Comparison of ENCODE assay signal across 8 cellular contexts in genomic region chr1:6614953-6615785, GRCh38. TPM values are rescaled to one million over a fixed set of nuclear protein-coding genes. Genes with fewer than 3 reads are reported as not detected.
A peak's percentile ranks its signal among the peaks of the same experiment; 100 is the strongest.
DNase-seq lines count a peak whose midpoint lies in the region; ATAC-seq and TF ChIP-seq lines count a peak whose summit lies in the region.

No MANE protein-coding gene starts in this region.

- H4K20me1 ChIP-seq in OCI-LY3 (ENCODE audit: insufficient read depth, low read length) (peaks cover 22% of the 10 kb centered on the region), neural cell (ENCODE audit: insufficient read depth) (peaks cover 8% of the 10 kb centered on the region)

- peaks cover 16% of the 10 kb centered on the region for H3K4me1 ChIP-seq in CD4-positive, CD25-positive, alpha-beta regulatory T cell (ENCODE audit: control insufficient read depth, insufficient read depth, low read length, poor library complexity, severe bottlenecking)
- H3K4me1 ChIP-seq in OCI-LY3 (ENCODE audit: low read length), result peaks cover 5% of the 10 kb centered on the region
- no peaks in the 10 kb centered on the region for H3K4me1 ChIP-seq in effector memory CD4-positive, alpha-beta T cell (ENCODE audit: control insufficient read depth, insufficient read depth, low read length, poor library complexity, severe bottlenecking)

- H3K4me2 ChIP-seq in OCI-LY3 (ENCODE audit: low read length) (peak overlapping the region; percentile 82), neural cell (ENCODE audit: low read length) (peak overlapping the region; percentile 15)

- H3K27ac ChIP-seq in CD4-positive, CD25-positive, alpha-beta regulatory T cell (ENCODE audit: insufficient read depth, low read length, poor library complexity, severe bottlenecking), result peak overlapping the region; percentile 71
- H3K27ac ChIP-seq in OCI-LY3 (ENCODE audit: low read length), result no peak overlapping the region
- no peak overlapping the region for H3K27ac ChIP-seq in effector memory CD4-positive, alpha-beta T cell (ENCODE audit: insufficient read depth, low read length, poor library complexity, severe bottlenecking)
- H3K27ac ChIP-seq in neural cell (ENCODE audit: low read length), result no peak overlapping the region

- H2AFZ ChIP-seq in OCI-LY3 (ENCODE audit: low read depth, low read length) (no peak overlapping the region), neural cell (ENCODE audit: low read depth, low read length) (no peak overlapping the region)

- H3K79me2 ChIP-seq in OCI-LY3 (ENCODE audit: low read length) (peaks cover 37% of the 10 kb centered on the region), neural cell (replicated peaks; ENCODE audit: insufficient read depth, low read length) (peaks cover 19% of the 10 kb centered on the region)

- H3K9me3 ChIP-seq in CD4-positive, CD25-positive, alpha-beta regulatory T cell (ENCODE audit: control insufficient read depth in 2 of 2, low read length in 2 of 2), result no peaks in the 10 kb centered on the region
- H3K9me3 ChIP-seq in OCI-LY3 (ENCODE audit: insufficient read depth, low read length), result no peaks in the 10 kb centered on the region
- no peaks in the 10 kb centered on the region for H3K9me3 ChIP-seq in effector memory CD4-positive, alpha-beta T cell (ENCODE audit: control insufficient read depth, low read length)
- no peaks in the 10 kb centered on the region for H3K9me3 ChIP-seq in neural cell (ENCODE audit: low read length)

- H3K4me3 ChIP-seq in CD4-positive, CD25-positive, alpha-beta regulatory T cell (ENCODE audit: low read depth, low read length), result no peak overlapping the region
- peak overlapping the region; percentile 83 for H3K4me3 ChIP-seq in OCI-LY3 (ENCODE audit: low read length)
- peak overlapping the region; percentile 92 for H3K4me3 ChIP-seq in effector memory CD4-positive, alpha-beta T cell (ENCODE audit: insufficient read depth, low read depth, low read length, poor library complexity, severe bottlenecking)
- H3K4me3 ChIP-seq in neural cell (ENCODE audit: low read length), result peak overlapping the region; percentile 75

- DNase-seq in CD4-positive, CD25-positive, alpha-beta regulatory T cell, result no peak
- no peak for DNase-seq in effector memory CD4-positive, alpha-beta T cell
- DNase-seq in GM20000 (ENCODE audit: low spot score), result no peak

- TF ChIP-seq CTCF in OCI-LY3 (IDR thresholded peaks at IDR 0.05; ENCODE audit: low read depth, low read length), result no peak
- no peak for TF ChIP-seq CTCF in neural cell (IDR thresholded peaks at IDR 0.05; ENCODE audit: poor library complexity, severe bottlenecking)
- TF ChIP-seq CTCF in GM20000 (IDR thresholded peaks at IDR 0.05; ENCODE audit: extremely low read depth, missing control alignments), result no peak

- no peaks in the 10 kb centered on the region for H3K27me3 ChIP-seq in CD4-positive, CD25-positive, alpha-beta regulatory T cell (ENCODE audit: control insufficient read depth, insufficient read depth, low read length)
- no peaks in the 10 kb centered on the region for H3K27me3 ChIP-seq in OCI-LY3 (ENCODE audit: low read depth, low read length)
- H3K27me3 ChIP-seq in effector memory CD4-positive, alpha-beta T cell (replicated peaks; ENCODE audit: control insufficient read depth, insufficient read depth, low read length, poor library complexity, severe bottlenecking), result no peaks in the 10 kb centered on the region
- no peaks in the 10 kb centered on the region for H3K27me3 ChIP-seq in neural cell (ENCODE audit: insufficient read depth, low read depth, low read length)

- H3K9me3 Mint-ChIP-seq in CD4-positive, CD25-positive, alpha-beta regulatory T cell, result no peaks in the 10 kb centered on the region

- H3K9ac ChIP-seq in OCI-LY3 (ENCODE audit: low read length) (peak overlapping the region; percentile 57), neural cell (ENCODE audit: low read length) (peak overlapping the region; percentile 84)

- no peak for ATAC-seq in CD4-positive, CD25-positive, alpha-beta regulatory T cell (ENCODE audit: low read depth in 2 of 2)
- ATAC-seq in HG03378 (IDR thresholded peaks at IDR 0.05; ENCODE audit: unreplicated experiment), result no peak
- no peak for ATAC-seq in HG03342 (IDR thresholded peaks at IDR 0.05; ENCODE audit: unreplicated experiment)
- no peak for ATAC-seq in HG02981 (IDR thresholded peaks at IDR 0.05; ENCODE audit: unreplicated experiment)

- H3K36me3 Mint-ChIP-seq in CD4-positive, CD25-positive, alpha-beta regulatory T cell, result peaks cover 3% of the 10 kb centered on the region

- peaks cover 5% of the 10 kb centered on the region for H3K36me3 ChIP-seq in CD4-positive, CD25-positive, alpha-beta regulatory T cell (ENCODE audit: control insufficient read depth, insufficient read depth, low read length)
- H3K36me3 ChIP-seq in OCI-LY3 (replicated peaks; ENCODE audit: low read depth, low read length), result peaks cover 7% of the 10 kb centered on the region
- H3K36me3 ChIP-seq in effector memory CD4-positive, alpha-beta T cell (ENCODE audit: control insufficient read depth, insufficient read depth, low read length), result peaks cover 5% of the 10 kb centered on the region
- no peaks in the 10 kb centered on the region for H3K36me3 ChIP-seq in neural cell (ENCODE audit: insufficient read depth, low read length)

- peak overlapping the region; percentile 11 to 64 (median 56) for H3K27ac Mint-ChIP-seq in CD4-positive, CD25-positive, alpha-beta regulatory T cell

- H3K4me1 Mint-ChIP-seq in CD4-positive, CD25-positive, alpha-beta regulatory T cell, result peaks cover 0 to 35% (median 23%) of the 10 kb centered on the region in 4 donors

- no peaks in the 10 kb centered on the region for H3K9me2 ChIP-seq in neural cell (ENCODE audit: insufficient read depth, low read length)

- no peak for TF ChIP-seq RAD21 in neural cell (conservative IDR thresholded peaks at IDR 0.05)

- no peaks in the 10 kb centered on the region for H3K27me3 Mint-ChIP-seq in CD4-positive, CD25-positive, alpha-beta regulatory T cell

- H3K4me3 Mint-ChIP-seq in CD4-positive, CD25-positive, alpha-beta regulatory T cell, result peak overlapping the region; percentile 84 to 90 (median 88)

- no peaks in the 10 kb centered on the region for H3F3A ChIP-seq in neural cell (ENCODE audit: insufficient read depth, low read length, poor library complexity, severe bottlenecking)

- no peak for TF ChIP-seq EP300 in neural cell (conservative IDR thresholded peaks at IDR 0.05; ENCODE audit: poor library complexity, severe bottlenecking)

TF ChIP-seq in neural cell, 6 proteins besides CTCF, POLR2A, EP300 and RAD21:
- TF ChIP-seq TAF1 (IDR thresholded peaks at IDR 0.05; ENCODE audit: low read depth) (no peak), POLR2AphosphoS5 (IDR thresholded peaks at IDR 0.05) (no peak), MXI1 (conservative IDR thresholded peaks at IDR 0.05; ENCODE audit: poor library complexity, severe bottlenecking) (no peak), REST (IDR thresholded peaks at IDR 0.05; ENCODE audit: borderline replicate concordance) (no peak), EZH2 (IDR thresholded peaks at IDR 0.05; ENCODE audit: borderline replicate concordance, insufficient read depth, low read length, poor library complexity, severe bottlenecking) (no peak), SMC3 (conservative IDR thresholded peaks at IDR 0.05; ENCODE audit: poor library complexity) (no peak)

RNA-seq across cellular contexts. Expression of gene PHF13, which starts 1.6 kb away (rescaled TPM):
- 7.5 TPM for total RNA-seq in CD4-positive, CD25-positive, alpha-beta regulatory T cell
- polyA plus RNA-seq in CD4-positive, CD25-positive, alpha-beta regulatory T cell, result 1 to 10 TPM; 4.7 to 6.2 (median 5.3) TPM
- polyA plus RNA-seq in neural cell, result 11.0 and 12.9 TPM in 2 replicates
- polyA minus RNA-seq in neural cell, result 18.5 and 20.5 TPM in 2 replicates

RNA-seq across cellular contexts. Expression of gene THAP3, which starts 9.5 kb away (rescaled TPM):
- total RNA-seq in CD4-positive, CD25-positive, alpha-beta regulatory T cell, result 14.3 TPM
- 10 to 100 TPM; 23.4 to 32.9 (median 26.1) TPM for polyA plus RNA-seq in CD4-positive, CD25-positive, alpha-beta regulatory T cell
- polyA plus RNA-seq in neural cell, result 51.5 and 67.0 TPM in 2 replicates
- 35.1 and 36.1 TPM in 2 replicates for polyA minus RNA-seq in neural cell

RNA-seq across cellular contexts. Expression of gene KLHL21, which starts 12.5 kb away (rescaled TPM):
- 34.4 TPM for total RNA-seq in CD4-positive, CD25-positive, alpha-beta regulatory T cell
- polyA plus RNA-seq in CD4-positive, CD25-positive, alpha-beta regulatory T cell, result 10 to 100 TPM; 16.7 to 46.6 (median 26.2) TPM
- polyA plus RNA-seq in neural cell, result 8.4 and 8.7 TPM in 2 replicates
- polyA minus RNA-seq in neural cell, result 13.4 and 13.6 TPM in 2 replicates

RNA-seq across cellular contexts. Expression of gene ZBTB48, which starts 35.4 kb away (rescaled TPM):
- 41.8 TPM for total RNA-seq in CD4-positive, CD25-positive, alpha-beta regulatory T cell
- 10 to 100 TPM; 18.6 to 24.8 (median 21.9) TPM for polyA plus RNA-seq in CD4-positive, CD25-positive, alpha-beta regulatory T cell
- 38.7 and 48.2 TPM in 2 replicates for polyA plus RNA-seq in neural cell
- 31.2 and 31.4 TPM in 2 replicates for polyA minus RNA-seq in neural cell
